Comparison of ENCODE assay signal across 9 cellular contexts in the genomic region with DNA sequence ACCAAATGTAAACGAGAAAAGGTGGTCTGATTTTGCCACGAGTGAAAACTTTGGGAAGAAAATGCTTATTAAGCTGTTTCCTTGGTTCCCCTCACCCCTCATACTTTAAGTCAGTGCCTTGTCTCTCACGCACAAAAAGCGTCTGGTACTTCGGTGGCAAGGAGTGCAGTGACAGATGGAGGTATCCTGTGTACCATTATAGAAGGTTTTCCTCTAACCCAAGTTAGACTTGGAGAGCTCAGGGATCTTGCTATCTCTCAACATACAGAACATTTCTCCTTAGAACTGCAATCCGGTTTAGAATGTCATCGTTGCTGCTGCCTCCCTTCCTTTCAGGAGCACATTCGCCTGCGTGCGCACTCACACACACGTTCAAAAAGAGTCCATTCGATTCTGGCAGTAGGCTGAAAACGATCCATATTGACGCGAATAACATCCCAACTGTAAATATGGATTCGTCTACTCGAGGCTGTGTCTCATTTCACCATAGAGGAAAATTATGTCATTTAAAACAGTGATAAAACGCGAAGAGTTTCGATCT. TPM values are rescaled to one million over a fixed set of nuclear protein-coding genes. Genes with fewer than 3 reads are reported as not detected.
DNase-seq lines count a peak whose midpoint lies in the region; ATAC-seq, FAIRE-seq and TF ChIP-seq lines count a peak whose summit lies in the region.
"Had no signal": no experiment of that assay in that cellular context is flagged by ENCODE, and none has a peak within 500 bp of the region (broad histone marks: within the 10 kb centered on the region; RNA-seq: fewer than 3 reads in every experiment).

No MANE protein-coding gene starts in this region.

- no peaks in the 10 kb centered on the region for H3K9me3 Mint-ChIP-seq in stimulated activated naive CD8-positive, alpha-beta T cell treated with anti-CD3 and anti-CD28 coated beads, Interleukin-15, amount 100 ng/mL, for 72 hours
- H3K9me3 Mint-ChIP-seq in T-helper 2 cell treated with Interferon-gamma antibody and Interleukin-4, amounts not matched to agents 5 μg/mL and 100 μg/mL, for 36 hours, result no peaks in the 10 kb centered on the region

- H3K9me3 ChIP-seq in testis, result no peaks in the 10 kb centered on the region

- H3K36me3 ChIP-seq in bronchial epithelial cell (ENCODE audit: control insufficient read depth, insufficient read depth, low read length), result no peaks in the 10 kb centered on the region
- no peaks in the 10 kb centered on the region for H3K36me3 ChIP-seq in testis (ENCODE audit: low read depth, missing control alignments)

- H3K27me3 Mint-ChIP-seq in stimulated activated naive CD8-positive, alpha-beta T cell treated with anti-CD3 and anti-CD28 coated beads, Interleukin-15, amount 100 ng/mL, for 72 hours, result peaks cover 33% of the 10 kb centered on the region
- H3K27me3 Mint-ChIP-seq in T-helper 2 cell treated with Interferon-gamma antibody and Interleukin-4, amounts not matched to agents 5 μg/mL and 100 μg/mL, for 36 hours (ENCODE audit: low read depth), result peaks cover 51% of the 10 kb centered on the region

- TF ChIP-seq POLR2A in testis (IDR thresholded peaks at IDR 0.05), result no peak

- intact Hi-C loops in testis (cut with DNase I; ENCODE audit: low total_unique reads), result no loop called here

- WGBS in testis, 2 donors, result 0% methylated on average over 20 of the region's 20 CpGs

- H3K27ac ChIP-seq in testis, result peak overlapping the region; percentile 36 to 86

- H3K4me1 Mint-ChIP-seq in stimulated activated naive CD8-positive, alpha-beta T cell treated with anti-CD3 and anti-CD28 coated beads, Interleukin-15, amount 100 ng/mL, for 72 hours, result peaks cover 5% of the 10 kb centered on the region
- H3K4me1 Mint-ChIP-seq in T-helper 2 cell treated with Interferon-gamma antibody and Interleukin-4, amounts not matched to agents 5 μg/mL and 100 μg/mL, for 36 hours (ENCODE audit: low read depth), result peaks cover 13% of the 10 kb centered on the region

- no peak overlapping the region for H3K27ac Mint-ChIP-seq in stimulated activated naive CD8-positive, alpha-beta T cell treated with anti-CD3 and anti-CD28 coated beads, Interleukin-15, amount 100 ng/mL, for 72 hours
- H3K27ac Mint-ChIP-seq in T-helper 2 cell treated with Interferon-gamma antibody and Interleukin-4, amounts not matched to agents 5 μg/mL and 100 μg/mL, for 36 hours, result no peak overlapping the region
- H3K27ac Mint-ChIP-seq: brain had no signal

- no peaks in the 10 kb centered on the region for H3K4me1 ChIP-seq in testis

- no peak for ATAC-seq in stimulated activated naive CD8-positive, alpha-beta T cell treated with anti-CD3 and anti-CD28 coated beads, Interleukin-15, Interleukin-2, amounts not matched to agents 100 U/mL and 50 U/mL, for 24 hours
- no peak for ATAC-seq in stimulated activated naive CD8-positive, alpha-beta T cell treated with anti-CD3 and anti-CD28 coated beads, Interleukin-15, amount 100 ng/mL, for 72 hours

- no peaks in the 10 kb centered on the region for H3K36me3 Mint-ChIP-seq in T-helper 2 cell treated with Interferon-gamma antibody and Interleukin-4, amounts not matched to agents 5 μg/mL and 100 μg/mL, for 36 hours (ENCODE audit: low read depth)

- FAIRE-seq in bronchial epithelial cell (lab: Jason Lieb, UNC), result peak; percentile 60

- H3K27me3 ChIP-seq in bronchial epithelial cell (ENCODE audit: control insufficient read depth, insufficient read depth, low read length) (no peaks in the 10 kb centered on the region), testis (no peaks in the 10 kb centered on the region)

- H3K4me3 ChIP-seq in bronchial epithelial cell (ENCODE audit: low read depth, low read length), result peak overlapping the region; percentile 72
- H3K4me3 ChIP-seq in testis, result peak overlapping the region; percentile 70 to 75

- no peak overlapping the region for H3K4me3 Mint-ChIP-seq in stimulated activated naive CD8-positive, alpha-beta T cell treated with anti-CD3 and anti-CD28 coated beads, Interleukin-15, amount 100 ng/mL, for 72 hours
- no peak overlapping the region for H3K4me3 Mint-ChIP-seq in T-helper 2 cell treated with Interferon-gamma antibody and Interleukin-4, amounts not matched to agents 5 μg/mL and 100 μg/mL, for 36 hours
- H3K4me3 Mint-ChIP-seq: brain had no signal

- no peak for TF ChIP-seq CTCF in bronchial epithelial cell (IDR thresholded peaks at IDR 0.05; ENCODE audit: insufficient read depth, low read length, severe bottlenecking)
- TF ChIP-seq CTCF in testis (IDR thresholded peaks at IDR 0.05), result no peak

- DNase-seq in stimulated activated naive CD8-positive, alpha-beta T cell treated with anti-CD3 and anti-CD28 coated beads, Interleukin-15, Interleukin-2, amounts not matched to agents 100 U/mL and 50 U/mL, for 24 hours, result peak; percentile 6
- DNase-seq in stimulated activated naive CD8-positive, alpha-beta T cell treated with anti-CD3 and anti-CD28 coated beads, Interleukin-15, amount 100 ng/mL, for 72 hours, result no peak
- DNase-seq in NCI-H524 treated with DMSO at 0.1 percent for 48 hours (lab: John Stamatoyannopoulos, UW) (peak; percentile 61), bronchial epithelial cell (ENCODE audit: low read depth) (peak; percentile 61), kidney glomerular epithelial cell (lab: John Stamatoyannopoulos, UW) (peak; percentile 65), testis (peak; percentile 30)
- no peak for DNase-seq in T-helper 2 cell treated with Interferon-gamma antibody and Interleukin-4, amounts not matched to agents 5 μg/mL and 100 μg/mL, for 36 hours (ENCODE audit: low spot score)
- no peak for DNase-seq in stimulated activated CD4-positive, alpha-beta T cell treated with anti-CD3 and anti-CD28 coated beads, Interleukin-2, amount 100 ng/mL, for 48 hours

RNA-seq across cellular contexts. Expression of a gene that starts 1.1 kb away (rescaled TPM):
- total RNA-seq in bronchial epithelial cell (54.0 and 74.5 TPM in 2 replicates), testis (10 to 100 TPM; 26.6 to 32.7 TPM)
- 21.5 TPM for polyA plus RNA-seq in testis (ENCODE audit: insufficient read depth, low read depth, low replicate concordance)

Comparison
In these comparisons a context has a peak if more than half of its experiments do, and no peak if none do; other contexts are left out.
1. DNase-seq: peak in stimulated activated naive CD8-positive, alpha-beta T cell treated with anti-CD3 and anti-CD28 coated beads, Interleukin-15, Interleukin-2, amounts not matched to agents 100 U/mL and 50 U/mL, for 24 hours (single experiment), NCI-H524 treated with DMSO at 0.1 percent for 48 hours (single experiment), bronchial epithelial cell (single experiment), kidney glomerular epithelial cell (single experiment) and testis (single experiment); none in stimulated activated naive CD8-positive, alpha-beta T cell treated with anti-CD3 and anti-CD28 coated beads, Interleukin-15, amount 100 ng/mL, for 72 hours (0 of 2), T-helper 2 cell treated with Interferon-gamma antibody and Interleukin-4, amounts not matched to agents 5 μg/mL and 100 μg/mL, for 36 hours (single experiment) and stimulated activated CD4-positive, alpha-beta T cell treated with anti-CD3 and anti-CD28 coated beads, Interleukin-2, amount 100 ng/mL, for 48 hours (0 of 2).